8 cellular contexts compared by ENCODE assay signal in the genomic region with DNA sequence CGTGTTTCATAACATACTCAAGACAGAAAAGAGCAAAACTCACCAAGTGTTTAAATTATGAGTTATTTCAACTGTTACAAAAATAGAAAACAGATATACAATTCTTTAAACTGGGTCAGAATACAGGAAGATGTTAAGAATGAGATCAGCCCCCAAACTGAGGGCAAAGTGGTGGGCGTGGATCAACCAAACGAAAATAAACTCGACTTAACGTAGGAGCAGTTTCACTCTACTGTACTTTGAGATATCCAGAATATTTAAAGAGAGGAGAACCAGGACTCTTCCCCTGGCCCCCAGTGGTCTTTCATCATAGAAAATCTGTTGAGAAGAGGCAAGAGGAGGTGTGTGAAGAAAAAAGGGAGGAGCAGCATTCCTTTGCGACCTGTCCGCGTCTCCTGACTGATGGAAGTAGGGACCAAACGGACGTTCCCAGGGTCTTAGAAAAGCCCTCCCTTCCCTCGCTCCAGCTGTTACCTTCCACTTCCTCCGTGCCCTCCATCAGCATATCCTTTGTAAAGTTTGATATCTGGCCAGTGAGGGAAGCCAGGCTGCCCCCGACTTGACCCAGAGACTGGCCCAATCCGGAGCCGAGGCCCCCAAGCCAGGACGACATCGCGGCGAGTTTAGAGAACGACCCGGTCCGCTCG. TPM values are rescaled to one million over a fixed set of nuclear protein-coding genes. Genes with fewer than 3 reads are reported as not detected.
DNase-seq lines count a peak whose midpoint lies in the region; ATAC-seq and TF ChIP-seq lines count a peak whose summit lies in the region.

No MANE protein-coding gene starts in this region.

- ATAC-seq in GM19043 (IDR thresholded peaks at IDR 0.05; ENCODE audit: low read depth, unreplicated experiment) (peak; percentile 12), HG03378 (IDR thresholded peaks at IDR 0.05; ENCODE audit: unreplicated experiment) (peak; percentile 14)

- peak overlapping the region; percentile 91 for H3K27ac ChIP-seq in BLaER1
- peak overlapping the region; percentile 86 for H3K27ac ChIP-seq in adipose tissue (ENCODE audit: low read depth, low read length)
- H3K27ac ChIP-seq in right atrium auricular region: peak overlapping the region; percentile 96
- H3K27ac ChIP-seq in prostate gland: peak overlapping the region; percentile 93 to 94

- peaks cover 54% of the 10 kb centered on the region for H4K20me1 ChIP-seq in BLaER1

- peaks cover 33% of the 10 kb centered on the region for H3K4me1 ChIP-seq in BLaER1
- peaks cover 0 to 43% of the 10 kb centered on the region in 2 donors for H3K4me1 ChIP-seq in right atrium auricular region
- H3K4me1 ChIP-seq in prostate gland (replicated peaks): peaks cover 4% of the 10 kb centered on the region

- TF ChIP-seq CTCF in right atrium auricular region (IDR thresholded peaks at IDR 0.05): no peak
- no peak for TF ChIP-seq CTCF in prostate gland (IDR thresholded peaks at IDR 0.05)

- intact Hi-C loops in prostate gland (cut with DNase I): loop anchor here (5.0 kb wide), 1 partner anchor 68 kb away; a partner anchor contains a TSS

- H3K9ac ChIP-seq in BLaER1: peak overlapping the region; percentile 95

- DNase-seq in NCI-H748 (lab: John Stamatoyannopoulos, UW; ENCODE audit: unreplicated experiment): peak; percentile 83
- no peak for DNase-seq in right atrium auricular region (ENCODE audit: low spot score)
- DNase-seq in prostate gland (ENCODE audit: low spot score): no peak
- DNase-seq in NCI-H128 (lab: John Stamatoyannopoulos, UW; ENCODE audit: unreplicated experiment): no peak

- H3K27me3 ChIP-seq in BLaER1: no peaks in the 10 kb centered on the region
- H3K27me3 ChIP-seq in right atrium auricular region: no peaks in the 10 kb centered on the region
- no peaks in the 10 kb centered on the region for H3K27me3 ChIP-seq in prostate gland (replicated peaks; ENCODE audit: insufficient read depth)

- peak overlapping the region; percentile 93 for H3K4me2 ChIP-seq in BLaER1

- H3K9me3 ChIP-seq in BLaER1 (no peaks in the 10 kb centered on the region), right atrium auricular region (no peaks in the 10 kb centered on the region), prostate gland (no peaks in the 10 kb centered on the region)

- TF ChIP-seq POLR2A in prostate gland (IDR thresholded peaks at IDR 0.05): no peak

- H3K36me3 ChIP-seq in BLaER1 (peaks cover 30% of the 10 kb centered on the region), right atrium auricular region (no peaks in the 10 kb centered on the region), prostate gland (no peaks in the 10 kb centered on the region)

- peak overlapping the region; percentile 93 for H3K4me3 ChIP-seq in BLaER1
- H3K4me3 ChIP-seq in right atrium auricular region: peak overlapping the region; percentile 67 to 78
- H3K4me3 ChIP-seq in prostate gland: peak overlapping the region; percentile 57 to 65

- WGBS in adipose tissue, 3 donors: 0 to 1% (median 1%) methylated on average over 23 of the region's 23 CpGs
- WGBS in prostate gland: 1% methylated on average over 23 of the region's 23 CpGs

RNA-seq across cellular contexts. Expression of a gene that starts 0.7 kb away (rescaled TPM):
- polyA plus RNA-seq in adipose tissue: 1 to 10 TPM; 6.8 to 7.4 (median 6.9) TPM
- 10 to 100 TPM; 25.7 to 26.1 TPM for total RNA-seq in right atrium auricular region
- total RNA-seq in prostate gland: 10 to 100 TPM; 27.1 to 42.4 TPM
